In genomic region chr16:30985401-30986128, GRCh38 we compare ENCODE assay signal across 9 cellular contexts. TPM values are rescaled to one million over a fixed set of nuclear protein-coding genes. Genes with fewer than 3 reads are reported as not detected.
DNase-seq lines count a peak whose midpoint lies in the region; ATAC-seq, FAIRE-seq and TF ChIP-seq lines count a peak whose summit lies in the region.
"Had no signal": no experiment of that assay in that cellular context is flagged by ENCODE, and none has a peak within 500 bp of the region (broad histone marks: within the 10 kb centered on the region; RNA-seq: fewer than 3 reads in every experiment).

No MANE protein-coding gene starts in this region.

- no peaks in the 10 kb centered on the region for H3K9me3 Mint-ChIP-seq in memory B cell
- H3K9me3 Mint-ChIP-seq: naive thymus-derived CD8-positive, alpha-beta T cell had no signal

- peak overlapping the region; percentile 14 for H3K4me3 Mint-ChIP-seq in memory B cell
- H3K4me3 Mint-ChIP-seq: naive thymus-derived CD8-positive, alpha-beta T cell had no signal

- no TSS peak for BruUV-seq in A673 (replicated peaks; lab: Mats Ljungman, UMichigan)

- H3K36me3 ChIP-seq in ES-I3 (ENCODE audit: insufficient read depth, low read length) = peaks cover 4% of the 10 kb centered on the region; the same call in 1 of the 2 replicates
- H3K36me3 ChIP-seq in bronchial epithelial cell (ENCODE audit: control insufficient read depth, insufficient read depth, low read length) = peaks cover 12% of the 10 kb centered on the region
- peaks cover 8% of the 10 kb centered on the region for H3K36me3 ChIP-seq in A673 (ENCODE audit: insufficient read depth, low read length, poor library complexity, severe bottlenecking)

- intact Hi-C loops in A673 (cut with micrococcal nuclease; ENCODE audit: unreplicated experiment) = loop anchor here (2.0 to 10.0 kb wide), 3 partner anchors 111 to 879 kb away; partner anchors contain the start of gene ZNF843

- peak overlapping the region; percentile 52 for H3K9ac ChIP-seq in ES-I3 (ENCODE audit: low read depth, low read length)

- H3K4me3 ChIP-seq in bronchial epithelial cell (ENCODE audit: low read depth, low read length) = peak overlapping the region; percentile 42
- H3K4me3 ChIP-seq in A673 (ENCODE audit: low read depth, low read length, poor library complexity, severe bottlenecking) = no peak overlapping the region

- H3K4me1 ChIP-seq in ES-I3 (ENCODE audit: insufficient read depth, low read length) = no peaks in the 10 kb centered on the region
- H3K4me1 ChIP-seq in A673 (ENCODE audit: insufficient read depth, low read length, poor library complexity, severe bottlenecking) = no peaks in the 10 kb centered on the region

- TF ChIP-seq CTCF in bronchial epithelial cell (IDR thresholded peaks at IDR 0.05; ENCODE audit: insufficient read depth, low read length, severe bottlenecking) = peak; percentile 70
- no peak for TF ChIP-seq CTCF in A673 (conservative IDR thresholded peaks at IDR 0.05; ENCODE audit: low read depth, low read length)

- H3K9me3 ChIP-seq in ES-I3 (ENCODE audit: control insufficient read depth, insufficient read depth, low read length) (no peaks in the 10 kb centered on the region), A673 (ENCODE audit: low read depth, low read length, poor library complexity, severe bottlenecking) (no peaks in the 10 kb centered on the region)

- H3K27ac Mint-ChIP-seq in memory B cell = no peak overlapping the region

- FAIRE-seq in bronchial epithelial cell (lab: Jason Lieb, UNC) = no peak

- peaks cover 16% of the 10 kb centered on the region for H3K36me3 Mint-ChIP-seq in memory B cell

- peaks cover 8% of the 10 kb centered on the region for H3K4me1 Mint-ChIP-seq in memory B cell

- POLR2A ChIA-PET in A673 (lab: Charles Lee; ENCODE audit: low non-redundant PET) = no interaction called here

- H3K27me3 ChIP-seq in bronchial epithelial cell (ENCODE audit: control insufficient read depth, insufficient read depth, low read length) (no peaks in the 10 kb centered on the region), A673 (replicated peaks; ENCODE audit: insufficient read depth, low read depth, low read length, poor library complexity) (no peaks in the 10 kb centered on the region)

- ATAC-seq in memory B cell (ENCODE audit: low read depth) = peak; percentile 11
- no peak for ATAC-seq in GM21786 (IDR thresholded peaks at IDR 0.05; ENCODE audit: unreplicated experiment)
- ATAC-seq in GM21576 (IDR thresholded peaks at IDR 0.05; ENCODE audit: unreplicated experiment) = no peak
- ATAC-seq in HG02970 (IDR thresholded peaks at IDR 0.05; ENCODE audit: low FRiP score, unreplicated experiment) = no peak

- CTCF ChIA-PET in A673 (lab: Charles Lee) = interaction anchor here (0.7 to 1.3 kb wide), 4 partner anchors 12 to 457 kb away, joined by 3 to 16 read pairs (median 4); partner anchors contain the start of gene ZNF843

- no peaks in the 10 kb centered on the region for H3K27me3 Mint-ChIP-seq in memory B cell
- H3K27me3 Mint-ChIP-seq: naive thymus-derived CD8-positive, alpha-beta T cell had no signal

- peak; percentile 80 for DNase-seq in NCI-H2171 (lab: John Stamatoyannopoulos, UW)
- peak; percentile 39 for DNase-seq in bronchial epithelial cell (ENCODE audit: low read depth)
- DNase-seq in memory B cell (ENCODE audit: low spot score in 2 of 2) = no peak
- no peak for DNase-seq in A673 (ENCODE audit: low spot score)

- no peak overlapping the region for H3K27ac ChIP-seq in A673 (ENCODE audit: low read depth, low read length, poor library complexity, severe bottlenecking)

RNA-seq across cellular contexts. Expression of gene HSD3B7, which starts 0.6 kb away (rescaled TPM):
- total RNA-seq in bronchial epithelial cell (5.1 and 8.2 TPM in 2 replicates), A673 (2021) (0.85 and 0.95 TPM in 2 replicates)

RNA-seq across cellular contexts. Expression of gene STX1B, which starts 24.9 kb away (rescaled TPM):
- total RNA-seq in bronchial epithelial cell (under 0.01 TPM in 1 of 2 replicates, not detected in the other), A673 (2021) (0.62 and 1.1 TPM in 2 replicates)

RNA-seq across cellular contexts. Expression of gene SETD1A, which starts 28.0 kb away (rescaled TPM):
- total RNA-seq in bronchial epithelial cell (1.3 TPM in 2 replicates), A673 (2021) (31.4 and 37.1 TPM in 2 replicates)

RNA-seq across cellular contexts. Expression of gene ORAI3, which starts 36.7 kb away (rescaled TPM):
- total RNA-seq in bronchial epithelial cell (16.6 and 17.5 TPM in 2 replicates), A673 (2021) (2.1 and 4.3 TPM in 2 replicates)

RNA-seq across cellular contexts. Expression of gene STX4, which starts 47.8 kb away (rescaled TPM):
- total RNA-seq in bronchial epithelial cell (14.7 and 18.7 TPM in 2 replicates), A673 (2021) (31.2 and 35.1 TPM in 2 replicates)

Comparison
In these comparisons a context has a peak if more than half of its experiments do, and no peak if none do; other contexts are left out.
1. DNase-seq: peak in NCI-H2171 (single experiment) and bronchial epithelial cell (single experiment); none in memory B cell (0 of 2) and A673 (single experiment).
2. RNA of gene SETD1A, which starts 28.0 kb away (total RNA-seq): 31.4 to 37.1 TPM in A673; 1.3 TPM in bronchial epithelial cell; every median in the first group is over 10 times any median in the second.